1 cellular context compared by ENCODE assay signal in genomic region chr1:26723013-26723991, GRCh38.
TF ChIP-seq lines count a peak whose summit lies in the region.

No MANE protein-coding gene starts in this region.

TF ChIP-seq in HepG2, 621 proteins besides CTCF, POLR2A, EP300 and RAD21 (continued from another document and continues in another):
- TF ChIP-seq ZNF710 (CRISPR knock-in tag; IDR thresholded peaks at IDR 0.05; ENCODE audit: borderline replicate concordance): no peak
- no peak for TF ChIP-seq GLI4 (CRISPR knock-in tag; IDR thresholded peaks at IDR 0.05; ENCODE audit: borderline replicate concordance)
- TF ChIP-seq ZNF281 (CRISPR knock-in tag; IDR thresholded peaks at IDR 0.05; ENCODE audit: borderline replicate concordance): no peak
- TF ChIP-seq ZHX1 (CRISPR knock-in tag; IDR thresholded peaks at IDR 0.05; ENCODE audit: low read depth): no peak
- TF ChIP-seq ZNF709 (CRISPR knock-in tag; IDR thresholded peaks at IDR 0.05): no peak
- peak; percentile 69; the same call in 1 of the 2 replicates for TF ChIP-seq MYC (CRISPR knock-in tag; IDR thresholded peaks at IDR 0.05; ENCODE audit: borderline replicate concordance)
- TF ChIP-seq ZBTB42 (CRISPR knock-in tag; IDR thresholded peaks at IDR 0.05): no peak
- no peak for TF ChIP-seq ATF7 (IDR thresholded peaks at IDR 0.05)
- TF ChIP-seq ATF7 (CRISPR knock-in tag; IDR thresholded peaks at IDR 0.05): no peak
- TF ChIP-seq ZNF557 (CRISPR knock-in tag; IDR thresholded peaks at IDR 0.05): 0 out of 2 replicates have a peak, but pooled peaks have one; percentile 54
- TF ChIP-seq ZNF83 (CRISPR knock-in tag; IDR thresholded peaks at IDR 0.05; ENCODE audit: borderline replicate concordance): no peak
- no peak; the same call in 1 of the 2 replicates for TF ChIP-seq MEIS2 (CRISPR knock-in tag; IDR thresholded peaks at IDR 0.05)
- no peak for TF ChIP-seq MAZ (IDR thresholded peaks at IDR 0.05; ENCODE audit: borderline replicate concordance, low read depth, low read length)
- TF ChIP-seq MAZ (CRISPR knock-in tag; IDR thresholded peaks at IDR 0.05; ENCODE audit: low read depth): no peak
- no peak for TF ChIP-seq ZNF326 (CRISPR knock-in tag; IDR thresholded peaks at IDR 0.05; ENCODE audit: borderline replicate concordance)
- TF ChIP-seq MAF1 (CRISPR knock-in tag; IDR thresholded peaks at IDR 0.05; ENCODE audit: borderline replicate concordance): no peak
- TF ChIP-seq NR0B2 (CRISPR knock-in tag; IDR thresholded peaks at IDR 0.05): no peak
- peak; percentile 73 for TF ChIP-seq ZNF142 (CRISPR knock-in tag; IDR thresholded peaks at IDR 0.05)
- TF ChIP-seq FOXO4 (CRISPR knock-in tag; conservative IDR thresholded peaks at IDR 0.05): no peak
- TF ChIP-seq RFXANK (CRISPR knock-in tag; IDR thresholded peaks at IDR 0.05): no peak
- TF ChIP-seq ZNF17 (CRISPR knock-in tag; IDR thresholded peaks at IDR 0.05): no peak
- TF ChIP-seq BHLHE40 (IDR thresholded peaks at IDR 0.05; ENCODE audit: low read length): no peak
- 0 out of 2 replicates have a peak, but pooled peaks have one; percentile 53 for TF ChIP-seq RNF2 (conservative IDR thresholded peaks at IDR 0.05; ENCODE audit: low read depth)
- no peak for TF ChIP-seq TBP (CRISPR knock-in tag; IDR thresholded peaks at IDR 0.05)
- peak; percentile 21; the same call in 1 of the 2 replicates for TF ChIP-seq HNF4G (IDR thresholded peaks at IDR 0.05; ENCODE audit: borderline replicate concordance, low read depth, low read length)
- peak; percentile 47; the same call in 1 of the 2 replicates for TF ChIP-seq HNF4G (CRISPR knock-in tag; IDR thresholded peaks at IDR 0.05; ENCODE audit: borderline replicate concordance, low read depth)
- TF ChIP-seq LRRFIP1 (CRISPR knock-in tag; conservative IDR thresholded peaks at IDR 0.05): no peak
- no peak for TF ChIP-seq ZNF703 (CRISPR knock-in tag; IDR thresholded peaks at IDR 0.05; ENCODE audit: borderline replicate concordance)
- TF ChIP-seq AHDC1 (CRISPR knock-in tag; IDR thresholded peaks at IDR 0.05; ENCODE audit: borderline replicate concordance): no peak
